Comparison of ENCODE assay signal across 1 cellular context in the genomic region with DNA sequence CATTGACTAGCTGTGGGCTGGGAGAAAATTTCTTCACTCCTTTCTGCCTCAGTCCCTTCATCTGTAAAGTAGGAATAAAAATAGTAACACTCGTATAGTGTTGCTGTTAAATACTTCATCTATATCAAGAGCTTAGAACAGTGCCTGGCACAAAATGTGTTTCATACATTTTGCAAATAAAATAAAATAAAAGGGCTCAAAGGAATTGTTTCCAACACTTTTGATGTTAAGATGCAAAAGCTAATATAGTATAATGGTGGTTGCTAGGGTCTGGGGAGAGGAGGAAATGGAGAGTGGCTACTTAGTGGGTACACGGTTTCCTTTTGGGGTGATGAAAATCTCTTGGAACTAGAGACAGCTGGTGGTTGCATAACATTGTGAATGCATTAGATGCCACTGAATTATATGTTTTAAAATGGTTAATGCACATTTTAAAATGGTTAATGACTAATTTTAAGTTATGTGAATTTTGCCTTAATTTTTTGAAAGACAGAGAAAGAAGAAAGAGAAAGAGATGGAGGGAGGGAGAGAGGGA.
TF ChIP-seq lines count a peak whose summit lies in the region.

No MANE protein-coding gene starts in this region.

TF ChIP-seq in GM23338, 12 proteins besides CTCF, POLR2A, EP300 and RAD21 (continued from another document):
- TF ChIP-seq, protein P1, sequence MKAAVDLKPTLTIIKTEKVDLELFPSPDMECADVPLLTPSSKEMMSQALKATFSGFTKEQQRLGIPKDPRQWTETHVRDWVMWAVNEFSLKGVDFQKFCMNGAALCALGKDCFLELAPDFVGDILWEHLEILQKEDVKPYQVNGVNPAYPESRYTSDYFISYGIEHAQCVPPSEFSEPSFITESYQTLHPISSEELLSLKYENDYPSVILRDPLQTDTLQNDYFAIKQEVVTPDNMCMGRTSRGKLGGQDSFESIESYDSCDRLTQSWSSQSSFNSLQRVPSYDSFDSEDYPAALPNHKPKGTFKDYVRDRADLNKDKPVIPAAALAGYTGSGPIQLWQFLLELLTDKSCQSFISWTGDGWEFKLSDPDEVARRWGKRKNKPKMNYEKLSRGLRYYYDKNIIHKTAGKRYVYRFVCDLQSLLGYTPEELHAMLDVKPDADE (IDR thresholded peaks at IDR 0.05) = no peak
- TF ChIP-seq CREB1 (CRISPR knock-in tag; IDR thresholded peaks at IDR 0.05; ENCODE audit: low read depth) (no peak), ZNF331 (CRISPR knock-in tag; IDR thresholded peaks at IDR 0.05; ENCODE audit: low read depth) (no peak), NANOG (IDR thresholded peaks at IDR 0.05; ENCODE audit: borderline replicate concordance) (no peak), STAT1 (IDR thresholded peaks at IDR 0.05; ENCODE audit: unreplicated experiment) (no peak), EZH2phosphoT487 (IDR thresholded peaks at IDR 0.05; ENCODE audit: unreplicated experiment) (no peak), EZH2 (IDR thresholded peaks at IDR 0.05; ENCODE audit: low read depth, unreplicated experiment) (no peak)
- TF ChIP-seq, protein P2, sequence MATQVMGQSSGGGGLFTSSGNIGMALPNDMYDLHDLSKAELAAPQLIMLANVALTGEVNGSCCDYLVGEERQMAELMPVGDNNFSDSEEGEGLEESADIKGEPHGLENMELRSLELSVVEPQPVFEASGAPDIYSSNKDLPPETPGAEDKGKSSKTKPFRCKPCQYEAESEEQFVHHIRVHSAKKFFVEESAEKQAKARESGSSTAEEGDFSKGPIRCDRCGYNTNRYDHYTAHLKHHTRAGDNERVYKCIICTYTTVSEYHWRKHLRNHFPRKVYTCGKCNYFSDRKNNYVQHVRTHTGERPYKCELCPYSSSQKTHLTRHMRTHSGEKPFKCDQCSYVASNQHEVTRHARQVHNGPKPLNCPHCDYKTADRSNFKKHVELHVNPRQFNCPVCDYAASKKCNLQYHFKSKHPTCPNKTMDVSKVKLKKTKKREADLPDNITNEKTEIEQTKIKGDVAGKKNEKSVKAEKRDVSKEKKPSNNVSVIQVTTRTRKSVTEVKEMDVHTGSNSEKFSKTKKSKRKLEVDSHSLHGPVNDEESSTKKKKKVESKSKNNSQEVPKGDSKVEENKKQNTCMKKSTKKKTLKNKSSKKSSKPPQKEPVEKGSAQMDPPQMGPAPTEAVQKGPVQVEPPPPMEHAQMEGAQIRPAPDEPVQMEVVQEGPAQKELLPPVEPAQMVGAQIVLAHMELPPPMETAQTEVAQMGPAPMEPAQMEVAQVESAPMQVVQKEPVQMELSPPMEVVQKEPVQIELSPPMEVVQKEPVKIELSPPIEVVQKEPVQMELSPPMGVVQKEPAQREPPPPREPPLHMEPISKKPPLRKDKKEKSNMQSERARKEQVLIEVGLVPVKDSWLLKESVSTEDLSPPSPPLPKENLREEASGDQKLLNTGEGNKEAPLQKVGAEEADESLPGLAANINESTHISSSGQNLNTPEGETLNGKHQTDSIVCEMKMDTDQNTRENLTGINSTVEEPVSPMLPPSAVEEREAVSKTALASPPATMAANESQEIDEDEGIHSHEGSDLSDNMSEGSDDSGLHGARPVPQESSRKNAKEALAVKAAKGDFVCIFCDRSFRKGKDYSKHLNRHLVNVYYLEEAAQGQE (IDR thresholded peaks at IDR 0.05; ENCODE audit: unreplicated experiment) = no peak
TF ChIP-seq in GM23338: peak in this region for 0.
